21 cellular contexts compared by ENCODE assay signal in the genomic region with DNA sequence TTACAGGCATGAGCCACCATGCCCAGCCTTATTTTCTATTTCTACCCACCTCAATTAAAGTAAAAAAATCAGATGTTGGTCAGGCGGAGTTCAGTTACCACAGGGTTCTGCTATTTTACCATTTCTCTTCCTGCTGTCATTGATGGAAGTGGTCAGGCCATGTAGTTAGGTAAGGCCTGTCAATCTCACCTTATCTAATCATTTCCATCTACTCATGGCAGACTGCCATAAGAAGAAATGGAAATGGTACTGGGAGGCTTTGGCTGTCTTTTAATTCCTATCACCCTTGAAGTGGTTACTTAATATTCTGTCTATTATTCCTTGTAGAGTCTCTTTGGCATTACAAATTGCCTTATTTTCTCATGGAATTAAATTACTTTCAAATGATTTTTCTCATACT.
"Had no signal": no experiment of that assay in that cellular context is flagged by ENCODE, and none has a peak within 500 bp of the region (broad histone marks: within the 10 kb centered on the region; RNA-seq: fewer than 3 reads in every experiment).

No MANE protein-coding gene starts in this region.

- H3K27me3 ChIP-seq: adrenal gland had no signal

- H3K4me1 ChIP-seq: adrenal gland, SJSA1 had no signal

- DNase-seq: activated CD4-positive, alpha-beta T cell treated with anti-CD3 and anti-CD28 coated beads for 48 hours; activated CD4-positive, alpha-beta T cell treated with anti-CD3 and anti-CD28 coated beads, Interleukin-2, amount 50 U/mL, for 4 hours; activated CD8-positive, alpha-beta memory T cell treated with anti-CD3 and anti-CD28 coated beads, Interleukin-2, amount 50 U/mL, for 48 hours; activated CD8-positive, alpha-beta T cell treated with anti-CD3 and anti-CD28 coated beads, Interleukin-2, amount 10 ng/mL, durations not matched to agents 7 days and 5 days; activated naive CD4-positive, alpha-beta T cell treated with anti-CD3 and anti-CD28 coated beads, Interleukin-2, amount 50 U/mL, for 16 hours; activated naive CD8-positive, alpha-beta T cell treated with anti-CD3 and anti-CD28 coated beads, Interleukin-2, amount 10 ng/mL, durations not matched to agents 7 days and 5 days; activated T-cell treated with anti-CD3 and anti-CD28 coated beads, Interleukin-2, amount 50 U/mL, for 1 hour; adrenal gland; aorta; cortex of kidney; NCI-H1417; NCI-H2029; NCI-H2107; NCI-H510A treated with DMSO at 0.1 percent for 48 hours; PC-3; SHP77; T-helper 1 cell; WERI-Rb-1 had no signal

- H3K36me3 ChIP-seq: adrenal gland, SJSA1, WERI-Rb-1 had no signal

- ATAC-seq: activated CD4-positive, CD25-positive, alpha-beta regulatory T cell treated with anti-CD3 and anti-CD28 coated beads, Interleukin-2, amount 50 U/mL, for 24 hours; activated CD8-positive, alpha-beta T cell treated with anti-CD3 and anti-CD28 coated beads, Interleukin-2, amount 10 ng/mL, durations not matched to agents 7 days and 5 days; PC-3 had no signal

- FAIRE-seq: RCC 7860 had no signal

- H3K4me3 ChIP-seq: adrenal gland, SJSA1 had no signal

- H3K27ac ChIP-seq: adrenal gland, SJSA1, WERI-Rb-1 had no signal

- H3K9me3 ChIP-seq: adrenal gland, SJSA1 had no signal
